8 cellular contexts compared by ENCODE assay signal in the genomic region with DNA sequence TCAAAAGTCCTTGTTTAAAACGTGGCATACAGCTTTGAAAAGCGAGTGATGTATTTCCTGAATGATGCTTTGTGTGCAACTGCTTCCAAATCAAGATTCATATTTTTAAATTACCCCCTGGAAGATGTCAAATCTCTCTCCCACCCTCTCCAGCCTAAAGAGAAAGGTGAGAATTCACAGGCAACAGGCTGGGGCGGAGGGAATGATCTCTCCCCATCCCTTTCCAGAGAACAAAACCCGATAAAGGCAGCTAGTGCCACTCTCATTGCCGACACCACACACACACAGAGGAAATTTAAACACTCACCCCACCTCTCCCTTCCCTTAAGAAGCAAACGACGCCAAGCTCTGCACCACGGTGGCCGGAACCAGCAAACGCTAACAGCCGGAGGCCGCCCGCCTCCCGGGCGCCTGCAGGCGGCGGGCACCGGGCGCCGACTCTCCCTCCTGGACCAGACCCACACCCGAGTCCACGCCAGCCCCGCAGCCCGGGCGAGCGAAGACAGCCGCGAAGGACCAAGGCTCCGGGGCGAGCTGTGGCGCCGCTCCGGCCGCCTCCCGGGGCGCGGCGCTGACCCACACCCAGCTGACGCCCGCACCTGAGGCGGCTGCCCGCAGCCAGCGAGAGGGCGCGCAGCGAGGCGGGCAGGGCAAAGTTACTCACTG. TPM values are rescaled to one million over a fixed set of nuclear protein-coding genes. Genes with fewer than 3 reads are reported as not detected.
DNase-seq lines count a peak whose midpoint lies in the region; ATAC-seq, FAIRE-seq and TF ChIP-seq lines count a peak whose summit lies in the region.

No MANE protein-coding gene starts in this region.

- H3K36me3 ChIP-seq in SJCRH30, result peaks cover 16% of the 10 kb centered on the region
- H3K36me3 ChIP-seq in GM12878 (ENCODE audit: control insufficient read depth in 2 of 2, insufficient read depth in 2 of 2, low read length in 1 of 2), result no peaks in the 10 kb centered on the region
- peaks cover 21% of the 10 kb centered on the region for H3K36me3 ChIP-seq in iPS-20b (ENCODE audit: insufficient read depth, low read depth, low read length)

- DNase-seq in Ammon's horn (ENCODE audit: low spot score) (peak; percentile 24), SJCRH30 (peak; percentile 40 to 58), GM12878 (ENCODE audit: low read depth, low spot score) (no peak), SKM-1 treated with dmso at 0.1 percent for 144 hours (lab: John Stamatoyannopoulos, UW; ENCODE audit: unreplicated experiment) (no peak)
- DNase-seq in stimulated activated CD4-positive, alpha-beta T cell treated with anti-CD3 and anti-CD28 coated beads, Interleukin-15, amount 100 ng/mL, for 24 hours, result peak; percentile 57

- WGBS in GM12878 (ENCODE audit: insufficient coverage, insufficient replicate concordance, low lambda C conversion rate, missing lambda C conversion rate), result under 1% methylated on average over 45 of the region's 47 CpGs

- peak in 1 of 3 experiments; percentile 15; a peak in 1 of 6 replicates for TF ChIP-seq CTCF in GM12878 (IDR thresholded peaks at IDR 0.05 in 2 of 3, conservative IDR thresholded peaks at IDR 0.05 in 1 of 3; ENCODE audit: control insufficient read depth in 2 of 3, extremely low read depth in 1 of 3, insufficient read depth in 1 of 3, low read depth in 3 of 3, low read length in 3 of 3)

- in situ Hi-C loops in GM12878 (cut with MboI), result loop anchor here (5.0 kb wide), 1 partner anchor 168 kb away; the partner anchor contains the start of gene MTIF3

- H3K27me3 ChIP-seq in SJCRH30, result no peaks in the 10 kb centered on the region
- H3K27me3 ChIP-seq in GM12878 (replicated peaks in 1 of 2; ENCODE audit: control insufficient read depth in 2 of 2, insufficient read depth in 2 of 2, low read length in 1 of 2), result no peaks in the 10 kb centered on the region
- peaks cover 8% of the 10 kb centered on the region; the same call in 1 of the 2 replicates for H3K27me3 ChIP-seq in iPS-20b (ENCODE audit: insufficient read depth, low read length)

- TF ChIP-seq RAD21 in GM12878 (IDR thresholded peaks at IDR 0.05; ENCODE audit: insufficient read depth, low read depth, low read length), result no peak

- H3K4me3 ChIP-seq in SJCRH30, result peak overlapping the region; percentile 96
- peak overlapping the region; percentile 97 for H3K4me3 ChIP-seq in GM12878
- H3K4me3 ChIP-seq in iPS-20b (ENCODE audit: low read length), result peak overlapping the region; percentile 80

- TF ChIP-seq EP300 in GM12878 (IDR thresholded peaks at IDR 0.05; ENCODE audit: borderline replicate concordance in 1 of 2, control insufficient read depth in 1 of 2, low read depth in 2 of 2, low read length in 2 of 2), result no peak

- no peak for FAIRE-seq in GM12878 (lab: Jason Lieb, UNC)

- POLR2A ChIA-PET in GM12878 (lab: Charles Lee), result interaction anchor here (0.6 to 7.2 kb wide), 12 partner anchors 8 to 913 kb away, joined by 3 to 55 read pairs (median 4); partner anchors contain the start of gene GTF3A

- H3K4me2 ChIP-seq in GM12878 (ENCODE audit: control insufficient read depth, insufficient read depth), result peak overlapping the region; percentile 75

- SMC1A ChIA-PET in GM12878 (lab: Charles Lee; ENCODE audit: uncharacterized antibody, unreplicated experiment), result interaction anchor here (0.8 to 3.2 kb wide), 13 partner anchors 8 to 87 kb away, joined by 3 to 35 read pairs (median 3); no protein-coding TSS in a partner anchor

- intact Hi-C loops in GM12878 (cut with micrococcal nuclease; ENCODE audit: unreplicated experiment), result loop anchor here (1.0 to 5.0 kb wide), 3 partner anchors 170 to 368 kb away; partner anchors contain the start of genes MTIF3 and RPL21

- no peak for TF ChIP-seq POLR2A in GM12878 (IDR thresholded peaks at IDR 0.05; ENCODE audit: low read depth, low read length)

- H3K27ac ChIP-seq in SJCRH30 (peak overlapping the region; percentile 45; the same call in 1 of the 2 replicates), GM12878 (ENCODE audit: control insufficient read depth, insufficient read depth) (peak overlapping the region; percentile 68), iPS-20b (ENCODE audit: low read length) (no peak overlapping the region)

- RAD21 ChIA-PET in GM12878 (lab: Charles Lee; ENCODE audit: unreplicated experiment), result interaction anchor here (0.8 to 6.0 kb wide), 9 partner anchors 8 to 205 kb away, joined by 3 to 33 read pairs (median 4); no protein-coding TSS in a partner anchor

- H4K20me1 ChIP-seq in GM12878 (ENCODE audit: control insufficient read depth, insufficient read depth), result peaks cover under 1% of the 10 kb centered on the region; the same call in 1 of the 2 replicates

- H3K9me3 ChIP-seq in SJCRH30 (replicated peaks) (no peaks in the 10 kb centered on the region), GM12878 (replicated peaks; ENCODE audit: control insufficient read depth, insufficient read depth, low read length) (no peaks in the 10 kb centered on the region), iPS-20b (ENCODE audit: insufficient read depth, low read depth, low read length) (no peaks in the 10 kb centered on the region)

- CTCF ChIA-PET in GM12878 (lab: Yijun Ruan, JAX), result interaction anchor here (0.7 to 3.8 kb wide), 9 partner anchors 13 to 102 kb away, joined by 3 to 27 read pairs (median 4); no protein-coding TSS in a partner anchor

- peak overlapping the region; percentile 21 for H3K9ac ChIP-seq in GM12878 (ENCODE audit: control insufficient read depth, insufficient read depth, low read length)
- peak overlapping the region; percentile 70; the same call in 1 of the 2 replicates for H3K9ac ChIP-seq in iPS-20b (ENCODE audit: low read depth, low read length)

- H2AFZ ChIP-seq in GM12878 (ENCODE audit: control insufficient read depth, low read depth, low read length), result peak overlapping the region; percentile 2

- H3K79me2 ChIP-seq in GM12878 (ENCODE audit: control insufficient read depth, insufficient read depth, low read length), result peaks cover 62% of the 10 kb centered on the region

- ATAC-seq in GM18909 (IDR thresholded peaks at IDR 0.05; ENCODE audit: poor library complexity, unreplicated experiment), result peak; percentile 35
- ATAC-seq in HG03108 (IDR thresholded peaks at IDR 0.05; ENCODE audit: unreplicated experiment), result peak; percentile 25
- ATAC-seq in GM12878, result peak; percentile 49

- no TSS peak for BruUV-seq in GM12878 (replicated peaks; lab: Mats Ljungman, UMichigan)

- H3K4me1 ChIP-seq in SJCRH30 (peaks cover 24% of the 10 kb centered on the region), GM12878 (ENCODE audit: control insufficient read depth, insufficient read depth, low read length) (peaks cover 8% of the 10 kb centered on the region), iPS-20b (ENCODE audit: insufficient read depth, low read length) (peaks cover 24% of the 10 kb centered on the region)

RNA-seq across cellular contexts. Expression of gene LNX2, which starts 0.5 kb away (rescaled TPM):
- 14.9 and 16.7 TPM in 2 replicates for total RNA-seq in SJCRH30 (2014; rRNA removed; shearing (Covaris generic))
- 11.8 and 12.8 TPM in 2 replicates for total RNA-seq in GM12878 (2013; cell fraction: nucleolus; rRNA removed)
- 5.2 and 5.4 TPM in 2 replicates for total RNA-seq in GM12878 (2014; rRNA removed)
- 6.2 and 6.3 TPM in 2 replicates for total RNA-seq in GM12878 (2014; rRNA removed; fragmentation: Illumina TruSeq; extraction: Trizol)
- 4.7 and 4.8 TPM in 2 replicates for total RNA-seq in GM12878 (2021)
- 1.5 TPM for polyA plus RNA-seq in GM12878 (2011; ENCODE audit: low read depth)
- polyA plus RNA-seq in GM12878 (2011; rRNA removed), result 7.7 and 7.9 TPM in 2 replicates
- polyA plus RNA-seq in GM12878 (2011; cell fraction: cytosol; rRNA removed), result 3.9 and 4.7 TPM in 2 replicates
- polyA plus RNA-seq in GM12878 (2011; cell fraction: nucleus; rRNA removed), result 5.9 and 6.0 TPM in 2 replicates
- polyA plus RNA-seq in GM12878 (2012), result 1.8 and 2.6 TPM in 2 replicates
- 5.9 and 6.5 TPM in 2 replicates for polyA plus RNA-seq in GM12878 (2014; fragmentation: Illumina TruSeq; extraction: Trizol)
- polyA plus RNA-seq in GM12878 (2014; fragmentation: Nextera tagmentation; extraction: Ambion mirVana), result 1 to 10 TPM; 1.3 to 1.9 TPM
- 3.5 and 3.7 TPM in 2 replicates for polyA plus RNA-seq in GM12878 (2014; rRNA removed)
- 1 to 10 TPM; 4.0 to 4.1 TPM for polyA plus RNA-seq in GM12878 (2016; fragmentation: Nextera tagmentation; extraction: Ambion mirVana)
- polyA minus RNA-seq in GM12878 (2011; rRNA and poly(A)+ RNA removed), result 9.5 and 11.3 TPM in 2 replicates
- 3.5 and 4.0 TPM in 2 replicates for polyA minus RNA-seq in GM12878 (2011; cell fraction: cytosol; rRNA and poly(A)+ RNA removed)
- polyA minus RNA-seq in GM12878 (2011; cell fraction: nucleus; rRNA and poly(A)+ RNA removed), result 5.4 and 10.2 TPM in 2 replicates

RNA-seq across cellular contexts. Expression of gene POLR1D, which starts 1.8 kb away (rescaled TPM):
- total RNA-seq in SJCRH30 (2014; rRNA removed; shearing (Covaris generic)), result 172 and 182 TPM in 2 replicates
- total RNA-seq in GM12878 (2013; cell fraction: nucleolus; rRNA removed), result 84.6 and 103 TPM in 2 replicates
- 119 and 136 TPM in 2 replicates for total RNA-seq in GM12878 (2014; rRNA removed)
- 160 TPM in 2 replicates for total RNA-seq in GM12878 (2014; rRNA removed; fragmentation: Illumina TruSeq; extraction: Trizol)
- total RNA-seq in GM12878 (2021), result 153 and 156 TPM in 2 replicates
- 211 TPM for polyA plus RNA-seq in GM12878 (2011; ENCODE audit: low read depth)
- polyA plus RNA-seq in GM12878 (2011; rRNA removed), result 219 and 229 TPM in 2 replicates
- polyA plus RNA-seq in GM12878 (2011; cell fraction: cytosol; rRNA removed), result 147 and 187 TPM in 2 replicates
- 142 and 167 TPM in 2 replicates for polyA plus RNA-seq in GM12878 (2011; cell fraction: nucleus; rRNA removed)
- polyA plus RNA-seq in GM12878 (2012), result 173 and 195 TPM in 2 replicates
- 223 and 290 TPM in 2 replicates for polyA plus RNA-seq in GM12878 (2014; fragmentation: Illumina TruSeq; extraction: Trizol)
- 100 to 1,000 TPM; 190 to 219 TPM for polyA plus RNA-seq in GM12878 (2014; fragmentation: Nextera tagmentation; extraction: Ambion mirVana)
- polyA plus RNA-seq in GM12878 (2014; rRNA removed), result 155 and 160 TPM in 2 replicates
- polyA plus RNA-seq in GM12878 (2016; fragmentation: Nextera tagmentation; extraction: Ambion mirVana), result 100 to 1,000 TPM; 132 to 137 TPM
- polyA minus RNA-seq in GM12878 (2011; rRNA and poly(A)+ RNA removed), result 88.4 and 103 TPM in 2 replicates
- 38.5 and 44.6 TPM in 2 replicates for polyA minus RNA-seq in GM12878 (2011; cell fraction: cytosol; rRNA and poly(A)+ RNA removed)
- polyA minus RNA-seq in GM12878 (2011; cell fraction: nucleus; rRNA and poly(A)+ RNA removed), result 45.1 and 56.6 TPM in 2 replicates

Comparison
In these comparisons a context has a peak if more than half of its experiments do, and no peak if none do; other contexts are left out.
1. DNase-seq: peak in Ammon's horn (single experiment), SJCRH30 (2 of 2) and stimulated activated CD4-positive, alpha-beta T cell treated with anti-CD3 and anti-CD28 coated beads, Interleukin-15, amount 100 ng/mL, for 24 hours (single experiment); none in GM12878 (single experiment) and SKM-1 treated with dmso at 0.1 percent for 144 hours (single experiment).
2. Peak in every context shown above with its lines, with median percentiles within 50 percentile points of each other: ATAC-seq and H3K4me3 ChIP-seq.